ENCODE assay signal across 8 cellular contexts in the genomic region with DNA sequence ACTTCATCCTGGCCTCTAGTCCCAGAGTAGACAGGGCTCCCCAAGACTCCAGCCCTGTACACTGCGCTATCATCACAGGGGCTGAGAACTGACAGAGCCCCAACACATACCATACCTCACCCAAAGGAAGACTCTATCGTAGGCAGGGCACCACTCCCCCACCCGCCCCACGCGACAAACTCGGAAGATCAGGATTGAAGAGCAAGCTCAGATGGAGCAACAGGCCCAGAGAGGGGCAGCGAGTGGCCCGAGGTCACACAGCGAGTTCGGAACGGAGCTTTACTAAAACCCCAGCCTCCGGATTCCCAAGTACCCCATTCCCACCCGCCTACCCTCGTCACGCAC. TPM values are rescaled to one million over a fixed set of nuclear protein-coding genes. Genes with fewer than 3 reads are reported as not detected.
DNase-seq lines count a peak whose midpoint lies in the region; ATAC-seq, FAIRE-seq and TF ChIP-seq lines count a peak whose summit lies in the region.

No MANE protein-coding gene starts in this region.

- no peak for TF ChIP-seq EP300 in A549 (IDR thresholded peaks at IDR 0.05)

- H3K4me2 ChIP-seq in A549, result peak overlapping the region; percentile 94

- 29% methylated on average over 10 of the region's 15 CpGs for WGBS in A549 (ENCODE audit: missing lambda C conversion rate)

- no peak for TF ChIP-seq CTCF in A549 (IDR thresholded peaks at IDR 0.05)

- intact Hi-C loops in activated CD4-positive, alpha-beta memory T cell treated with anti-CD3 and anti-CD28 coated beads for 36 hours (cut with micrococcal nuclease), result loop anchor here (5.0 to 10.0 kb wide), 3 partner anchors 46 to 454 kb away; no protein-coding TSS in a partner anchor
- intact Hi-C loops in Right ventricle myocardium superior (cut with DNase I), result no loop called here

- peak overlapping the region; percentile 91 for H3K4me3 Mint-ChIP-seq in activated CD4-positive, alpha-beta memory T cell treated with anti-CD3 and anti-CD28 coated beads for 36 hours

- H3K36me3 Mint-ChIP-seq in activated CD4-positive, alpha-beta memory T cell treated with anti-CD3 and anti-CD28 coated beads for 36 hours, result peaks cover 4% of the 10 kb centered on the region

- POLR2A ChIA-PET in A549 (lab: Yijun Ruan, JAX), result interaction anchor here (0.6 to 1.1 kb wide), 3 partner anchors 9 to 32 kb away, joined by 3 to 4 read pairs (median 4); a partner anchor contains a TSS
- POLR2A ChIA-PET in activated CD4-positive, alpha-beta memory T cell treated with anti-CD3 and anti-CD28 coated beads for 36 hours (lab: Charles Lee), result interaction anchor here (0.5 to 1.5 kb wide), 6 partner anchors 9 to 109 kb away, joined by 3 to 4 read pairs (median 3); a partner anchor contains a TSS

- no peak for FAIRE-seq in A549 (lab: Jason Lieb, UNC)

- H3K4me1 Mint-ChIP-seq in activated CD4-positive, alpha-beta memory T cell treated with anti-CD3 and anti-CD28 coated beads for 36 hours (ENCODE audit: low read depth), result peaks cover 35% of the 10 kb centered on the region

- ATAC-seq in A549 (peak; percentile 4 to 30), Right ventricle myocardium superior (ENCODE audit: poor library complexity) (peak; percentile 17), HG03108 (IDR thresholded peaks at IDR 0.05; ENCODE audit: unreplicated experiment) (no peak)

- DNase-seq in A549 (ENCODE audit: low read depth in 1 of 2, low spot score in 1 of 2) (no peak), H7 (no peak), Right ventricle myocardium superior (no peak), skeletal muscle cell (ENCODE audit: low read depth) (no peak), NOMO-1 treated with dmso at 0.1 percent for 144 hours (lab: John Stamatoyannopoulos, UW; ENCODE audit: unreplicated experiment) (no peak), NCI-H187 (lab: John Stamatoyannopoulos, UW) (no peak)
- peak; percentile 27 for DNase-seq in activated CD4-positive, alpha-beta memory T cell treated with anti-CD3 and anti-CD28 coated beads for 36 hours

- no peaks in the 10 kb centered on the region for H3K27me3 Mint-ChIP-seq in activated CD4-positive, alpha-beta memory T cell treated with anti-CD3 and anti-CD28 coated beads for 36 hours

- H3K4me1 ChIP-seq in A549, result peaks cover 22% of the 10 kb centered on the region; the same call in 2 of the 3 replicates

- H3K36me3 ChIP-seq in H7 (replicated peaks; ENCODE audit: control insufficient read depth, insufficient read depth, low read length), result no peaks in the 10 kb centered on the region

- no peak for TF ChIP-seq RAD21 in A549 (conservative IDR thresholded peaks at IDR 0.05 in 1 of 2, IDR thresholded peaks at IDR 0.05 in 1 of 2)

- TF ChIP-seq POLR2A in A549 (IDR thresholded peaks at IDR 0.05; ENCODE audit: low read length), result no peak

- no peaks in the 10 kb centered on the region for H3K9me3 Mint-ChIP-seq in activated CD4-positive, alpha-beta memory T cell treated with anti-CD3 and anti-CD28 coated beads for 36 hours

- H3K27ac Mint-ChIP-seq in activated CD4-positive, alpha-beta memory T cell treated with anti-CD3 and anti-CD28 coated beads for 36 hours, result peak overlapping the region; percentile 21

- peak overlapping the region; percentile 73 for H3K4me3 ChIP-seq in A549
- peak overlapping the region; percentile 93 for H3K4me3 ChIP-seq in H7 (ENCODE audit: insufficient read depth, low read depth, low read length)
- peak overlapping the region; percentile 63 for H3K4me3 ChIP-seq in skeletal muscle cell (ENCODE audit: low read depth, low read length)

- CTCF ChIA-PET in A549 (lab: Yijun Ruan, JAX), result interaction anchor here (1.0 to 1.3 kb wide), 3 partner anchors 16 to 71 kb away, joined by 3 to 4 read pairs (median 4); a partner anchor contains a TSS
- CTCF ChIA-PET in activated CD4-positive, alpha-beta memory T cell treated with anti-CD3 and anti-CD28 coated beads for 36 hours (lab: Charles Lee), result interaction anchor here (0.9 to 1.9 kb wide), 7 partner anchors 16 to 443 kb away, joined by 3 to 9 read pairs (median 5); a partner anchor contains a TSS

- peak overlapping the region; percentile 59 to 77; a peak in 5 of 6 replicates for H3K27ac ChIP-seq in A549

- no peaks in the 10 kb centered on the region for H3K9me3 ChIP-seq in A549

- no peaks in the 10 kb centered on the region for H3K27me3 ChIP-seq in H7 (ENCODE audit: control insufficient read depth, insufficient read depth, low read length)

TF ChIP-seq in A549, 52 proteins besides CTCF, POLR2A, EP300 and RAD21:
- TF ChIP-seq, protein P1, sequence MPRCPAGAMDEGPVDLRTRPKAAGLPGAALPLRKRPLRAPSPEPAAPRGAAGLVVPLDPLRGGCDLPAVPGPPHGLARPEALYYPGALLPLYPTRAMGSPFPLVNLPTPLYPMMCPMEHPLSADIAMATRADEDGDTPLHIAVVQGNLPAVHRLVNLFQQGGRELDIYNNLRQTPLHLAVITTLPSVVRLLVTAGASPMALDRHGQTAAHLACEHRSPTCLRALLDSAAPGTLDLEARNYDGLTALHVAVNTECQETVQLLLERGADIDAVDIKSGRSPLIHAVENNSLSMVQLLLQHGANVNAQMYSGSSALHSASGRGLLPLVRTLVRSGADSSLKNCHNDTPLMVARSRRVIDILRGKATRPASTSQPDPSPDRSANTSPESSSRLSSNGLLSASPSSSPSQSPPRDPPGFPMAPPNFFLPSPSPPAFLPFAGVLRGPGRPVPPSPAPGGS (IDR thresholded peaks at IDR 0.05), result no peak
- TF ChIP-seq KDM1A (IDR thresholded peaks at IDR 0.05; ENCODE audit: low read depth) (0 out of 2 replicates have a peak, but pooled peaks have one; percentile 37), ZFP36 (IDR thresholded peaks at IDR 0.05; ENCODE audit: borderline replicate concordance, partially characterized antibody) (peak; percentile 84), ZNF302 (CRISPR knock-in tag; IDR thresholded peaks at IDR 0.05) (no peak), TP53 (CRISPR knock-in tag; IDR thresholded peaks at IDR 0.05) (no peak), MAFK (IDR thresholded peaks at IDR 0.05; ENCODE audit: partially characterized antibody) (no peak), RARB (CRISPR knock-in tag; IDR thresholded peaks at IDR 0.05) (no peak), SREBF2 (IDR thresholded peaks at IDR 0.05) (no peak), RFX5 (IDR thresholded peaks at IDR 0.05) (no peak), ZSCAN20 (CRISPR knock-in tag; IDR thresholded peaks at IDR 0.05) (no peak), FOSB (CRISPR knock-in tag; IDR thresholded peaks at IDR 0.05) (no peak), MAZ (IDR thresholded peaks at IDR 0.05; ENCODE audit: borderline replicate concordance, low read depth, low read length) (no peak), NPAS2 (CRISPR knock-in tag; IDR thresholded peaks at IDR 0.05; ENCODE audit: borderline replicate concordance) (no peak), NR3C1 (IDR thresholded peaks at IDR 0.05) (no peak), RCOR1 (IDR thresholded peaks at IDR 0.05; ENCODE audit: low read depth, low read length) (no peak), HEYL (CRISPR knock-in tag; IDR thresholded peaks at IDR 0.05) (no peak)
- TF ChIP-seq, protein P2, sequence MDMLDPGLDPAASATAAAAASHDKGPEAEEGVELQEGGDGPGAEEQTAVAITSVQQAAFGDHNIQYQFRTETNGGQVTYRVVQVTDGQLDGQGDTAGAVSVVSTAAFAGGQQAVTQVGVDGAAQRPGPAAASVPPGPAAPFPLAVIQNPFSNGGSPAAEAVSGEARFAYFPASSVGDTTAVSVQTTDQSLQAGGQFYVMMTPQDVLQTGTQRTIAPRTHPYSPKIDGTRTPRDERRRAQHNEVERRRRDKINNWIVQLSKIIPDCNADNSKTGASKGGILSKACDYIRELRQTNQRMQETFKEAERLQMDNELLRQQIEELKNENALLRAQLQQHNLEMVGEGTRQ (IDR thresholded peaks at IDR 0.05), result no peak

RNA-seq across cellular contexts. Expression of a gene that starts 15.7 kb away (rescaled TPM):
- polyA plus RNA-seq in A549 (2011; rRNA removed) (11.1 and 11.5 TPM in 2 replicates), A549 (2017; fragmentation: RNase III; extraction: RNeasy Plus Mini Kit Qiagen cat#74134 plus additional on column Dnase treatment) (4.3 to 5.7 TPM (median 4.9 TPM) in 3 replicates)
- 4.3 and 5.1 TPM in 2 replicates for polyA plus RNA-seq in A549 (2012; cell fraction: cytosol; rRNA removed)
- 11.4 and 12.0 TPM in 2 replicates for polyA plus RNA-seq in A549 (2012; cell fraction: nucleus; rRNA removed)
- 11.8 and 12.2 TPM in 2 replicates for polyA minus RNA-seq in A549 (2011; rRNA and poly(A)+ RNA removed)
- total RNA-seq in H7 (2014; rRNA removed; shearing (Covaris generic)), result 34.3 and 35.7 TPM in 2 replicates
- total RNA-seq in activated CD4-positive, alpha-beta memory T cell treated with anti-CD3 and anti-CD28 coated beads for 36 hours, result 10 to 100 TPM; 24.3 to 24.4 TPM
- total RNA-seq in Right ventricle myocardium superior, result 8.7 TPM

RNA-seq across cellular contexts. Expression of a gene that starts 58.7 kb away (rescaled TPM):
- polyA plus RNA-seq in A549 (2011; rRNA removed), result 53.5 and 62.6 TPM in 2 replicates
- polyA plus RNA-seq in A549 (2012; cell fraction: cytosol; rRNA removed), result 21.8 and 24.7 TPM in 2 replicates
- polyA plus RNA-seq in A549 (2012; cell fraction: nucleus; rRNA removed), result 10.9 and 15.5 TPM in 2 replicates
- 99.2 to 101 TPM (median 101 TPM) in 3 replicates for polyA plus RNA-seq in A549 (2017; fragmentation: RNase III; extraction: RNeasy Plus Mini Kit Qiagen cat#74134 plus additional on column Dnase treatment)
- 18.5 and 23.7 TPM in 2 replicates for polyA minus RNA-seq in A549 (2011; rRNA and poly(A)+ RNA removed)
- 181 and 196 TPM in 2 replicates for total RNA-seq in H7 (2014; rRNA removed; shearing (Covaris generic))
- 10 to 100 TPM; 93.5 to 94.4 TPM for total RNA-seq in activated CD4-positive, alpha-beta memory T cell treated with anti-CD3 and anti-CD28 coated beads for 36 hours
- 23.5 TPM for total RNA-seq in Right ventricle myocardium superior
